ENCODE assay signal across 8 cellular contexts in the genomic region with DNA sequence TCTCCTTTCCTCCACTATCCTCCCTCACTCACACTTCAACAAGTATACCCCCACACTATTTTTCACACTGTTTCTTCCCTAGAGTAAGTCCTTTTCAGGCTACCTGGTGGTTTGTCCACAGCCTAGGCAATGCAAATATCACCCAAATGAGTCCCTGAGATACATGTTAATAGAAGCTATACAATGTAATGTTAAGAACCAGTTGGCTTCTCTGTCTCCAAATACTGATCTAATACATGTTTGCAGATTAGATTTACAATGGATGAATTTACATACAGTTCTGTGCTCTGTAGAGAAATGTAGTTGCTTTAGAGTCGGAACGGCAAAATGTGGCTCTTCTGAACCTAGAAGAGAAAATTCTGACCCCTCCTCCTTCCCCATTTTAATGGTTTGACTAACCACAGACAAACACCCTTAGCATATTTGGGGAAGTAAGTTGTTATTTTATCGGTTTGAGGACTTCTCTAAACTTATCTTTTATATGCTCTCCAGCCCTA.
DNase-seq lines count a peak whose midpoint lies in the region; ATAC-seq, FAIRE-seq and TF ChIP-seq lines count a peak whose summit lies in the region.

No MANE protein-coding gene starts in this region.

- H3K36me3 Mint-ChIP-seq in activated CD8-positive, alpha-beta memory T cell treated with anti-CD3 and anti-CD28 coated beads, Interleukin-2, amount 10 ng/mL, durations not matched to agents 7 days and 5 days, result peaks cover 17% of the 10 kb centered on the region

- H3K79me2 ChIP-seq in K562 (ENCODE audit: control insufficient read depth, insufficient read depth, low read length), result peaks cover 26% of the 10 kb centered on the region; the same call in 2 of the 3 replicates

- H3K4me3 Mint-ChIP-seq in activated CD8-positive, alpha-beta memory T cell treated with anti-CD3 and anti-CD28 coated beads, Interleukin-2, amount 10 ng/mL, durations not matched to agents 7 days and 5 days, result peak overlapping the region; percentile 76

- BruUV-seq in K562 (replicated peaks; lab: Mats Ljungman, UMichigan), result no TSS peak

- intact Hi-C loops in K562 (cut with micrococcal nuclease), result no loop called here
- intact Hi-C loops in stomach (cut with DNase I; ENCODE audit: low total_unique reads), result no loop called here
- intact Hi-C loops in lower leg skin (cut with DNase I; ENCODE audit: low total_unique reads), result no loop called here

- 0% methylated on average over 3 of the region's 3 CpGs for WGBS in K562 (ENCODE audit: insufficient coverage, low coverage, missing lambda C conversion rate)
- WGBS in stomach, 5 donors, result 61 to 76% (median 71%) methylated on average over 3 of the region's 3 CpGs
- WGBS in lower leg skin, 2 donors, result 65 to 83% methylated on average over 3 of the region's 3 CpGs

- no peak for DNase-seq in activated CD8-positive, alpha-beta memory T cell treated with anti-CD3 and anti-CD28 coated beads, Interleukin-2, amount 10 ng/mL, durations not matched to agents 7 days and 5 days
- no peak for DNase-seq in activated CD8-positive, alpha-beta memory T cell treated with anti-CD3 and anti-CD28 coated beads, Interleukin-2, amount 50 U/mL, for 48 hours
- DNase-seq in K562 (ENCODE audit: extremely low read depth in 1 of 4, low spot score in 3 of 4), result peak in 1 of 4 experiments; percentile 61
- DNase-seq in stomach, result no peak
- DNase-seq in GM03348 (ENCODE audit: low spot score), result no peak
- DNase-seq in lower leg skin (ENCODE audit: low spot score in 2 of 2), result no peak
- DNase-seq in NCI-H226, result no peak

- in situ Hi-C loops in K562 (cut with MboI), result no loop called here

- H3K9me3 ChIP-seq in K562 (replicated peaks; ENCODE audit: control insufficient read depth, insufficient read depth, low read depth, low read length) (no peaks in the 10 kb centered on the region), stomach (no peaks in the 10 kb centered on the region)

- peaks cover 65% of the 10 kb centered on the region for H3K4me1 Mint-ChIP-seq in activated CD8-positive, alpha-beta memory T cell treated with anti-CD3 and anti-CD28 coated beads, Interleukin-2, amount 10 ng/mL, durations not matched to agents 7 days and 5 days

- peak overlapping the region; percentile 84 for H3K27ac ChIP-seq in K562 (ENCODE audit: extremely low read depth, low read depth, low read length)
- H3K27ac ChIP-seq in stomach, result peak overlapping the region in 4 of 5 donors; percentile 72 to 83 (median 74)

- no peak for TF ChIP-seq POLR2A in K562 (conservative IDR thresholded peaks at IDR 0.05)
- no peak for TF ChIP-seq POLR2A in stomach (IDR thresholded peaks at IDR 0.05)
- TF ChIP-seq POLR2A in lower leg skin (IDR thresholded peaks at IDR 0.05), result no peak

- H3K4me3 ChIP-seq in K562, result peak overlapping the region; percentile 36
- H3K4me3 ChIP-seq in stomach, result peak overlapping the region in 3 of 4 donors; percentile 16 to 20 (median 16)
- no peak overlapping the region for H3K4me3 ChIP-seq in lower leg skin (ENCODE audit: low read depth, poor library complexity, severe bottlenecking)

- H3K4me2 ChIP-seq in K562 (ENCODE audit: insufficient read depth, low read length), result peak overlapping the region; percentile 85

- TF ChIP-seq CTCF in K562 (IDR thresholded peaks at IDR 0.05 in 2 of 3, conservative IDR thresholded peaks at IDR 0.05 in 1 of 3; ENCODE audit: insufficient read depth in 2 of 3, low read depth in 1 of 3, low read length in 3 of 3) (no peak), stomach (IDR thresholded peaks at IDR 0.05) (no peak), lower leg skin (IDR thresholded peaks at IDR 0.05) (no peak)

- H3K9me1 ChIP-seq in K562 (ENCODE audit: control insufficient read depth, insufficient read depth, low read length), result no peaks in the 10 kb centered on the region

- H4K20me1 ChIP-seq in K562 (replicated peaks; ENCODE audit: control insufficient read depth, insufficient read depth, low read length), result no peaks in the 10 kb centered on the region

- H3K9ac ChIP-seq in K562 (ENCODE audit: insufficient read depth in 1 of 2, low read depth in 2 of 2, low read length in 2 of 2), result peak overlapping the region; percentile 53 to 77

- CTCF ChIA-PET in activated CD8-positive, alpha-beta memory T cell treated with anti-CD3 and anti-CD28 coated beads, Interleukin-2, amount 10 ng/mL, durations not matched to agents 7 days and 5 days (lab: Charles Lee), result interaction anchor here (2.1 to 2.8 kb wide), 2 partner anchors 11 to 12 kb away, joined by 9 to 12 read pairs; no protein-coding TSS in a partner anchor
- CTCF ChIA-PET in K562 (lab: Yijun Ruan, JAX; ENCODE audit: low intra/inter-chr PET ratio), result no interaction called here

- peaks cover 8 to 20% of the 10 kb centered on the region in 2 experiments for H3K4me1 ChIP-seq in K562 (replicated peaks in 1 of 2; ENCODE audit: control insufficient read depth in 2 of 2, insufficient read depth in 2 of 2, low read length in 2 of 2)
- H3K4me1 ChIP-seq in stomach, result peaks cover 9 to 47% (median 33%) of the 10 kb centered on the region in 4 donors

- no peaks in the 10 kb centered on the region for H3K27me3 Mint-ChIP-seq in activated CD8-positive, alpha-beta memory T cell treated with anti-CD3 and anti-CD28 coated beads, Interleukin-2, amount 10 ng/mL, durations not matched to agents 7 days and 5 days

- TF ChIP-seq EP300 in K562 (IDR thresholded peaks at IDR 0.05; ENCODE audit: low read length), result peak; percentile 48; the same call in 1 of the 2 replicates
- TF ChIP-seq EP300 in stomach (IDR thresholded peaks at IDR 0.05), result no peak

- peaks cover 7% of the 10 kb centered on the region for H3K9me3 Mint-ChIP-seq in activated CD8-positive, alpha-beta memory T cell treated with anti-CD3 and anti-CD28 coated beads, Interleukin-2, amount 10 ng/mL, durations not matched to agents 7 days and 5 days (ENCODE audit: low read depth)

- H3K27me3 ChIP-seq in K562 (ENCODE audit: control insufficient read depth in 2 of 2, insufficient read depth in 2 of 2, low read length in 2 of 2) (no peaks in the 10 kb centered on the region), stomach (no peaks in the 10 kb centered on the region)

- FAIRE-seq in K562 (lab: Jason Lieb, UNC), result peak; percentile 76

- POLR2A ChIA-PET in K562 (lab: Yijun Ruan, JAX), result interaction anchor here (0.7 to 2.5 kb wide), 8 partner anchors 11 to 64 kb away, joined by 3 to 13 read pairs (median 4); a partner anchor contains a TSS

- peak overlapping the region; percentile 89 for H3K27ac Mint-ChIP-seq in activated CD8-positive, alpha-beta memory T cell treated with anti-CD3 and anti-CD28 coated beads, Interleukin-2, amount 10 ng/mL, durations not matched to agents 7 days and 5 days

- H3K36me3 ChIP-seq in K562 (ENCODE audit: control insufficient read depth, insufficient read depth, low read length) (no peaks in the 10 kb centered on the region), stomach (no peaks in the 10 kb centered on the region)

- H2AFZ ChIP-seq in K562 (ENCODE audit: low read depth, low read length), result peak overlapping the region; percentile 92

- no peak for TF ChIP-seq RAD21 in K562 (CRISPR knock-in tag; conservative IDR thresholded peaks at IDR 0.05 in 1 of 2, IDR thresholded peaks at IDR 0.05 in 1 of 2)

- ATAC-seq in activated CD8-positive, alpha-beta memory T cell treated with anti-CD3 and anti-CD28 coated beads, Interleukin-2, amount 10 ng/mL, durations not matched to agents 7 days and 5 days, result peak; percentile 31
- ATAC-seq in HG03571 (IDR thresholded peaks at IDR 0.05; ENCODE audit: unreplicated experiment) (peak; percentile 38), K562 (peak; percentile 68)

TF ChIP-seq in K562, 482 proteins besides CTCF, POLR2A, EP300 and RAD21 (continues in another document):
- TF ChIP-seq, protein P1, sequence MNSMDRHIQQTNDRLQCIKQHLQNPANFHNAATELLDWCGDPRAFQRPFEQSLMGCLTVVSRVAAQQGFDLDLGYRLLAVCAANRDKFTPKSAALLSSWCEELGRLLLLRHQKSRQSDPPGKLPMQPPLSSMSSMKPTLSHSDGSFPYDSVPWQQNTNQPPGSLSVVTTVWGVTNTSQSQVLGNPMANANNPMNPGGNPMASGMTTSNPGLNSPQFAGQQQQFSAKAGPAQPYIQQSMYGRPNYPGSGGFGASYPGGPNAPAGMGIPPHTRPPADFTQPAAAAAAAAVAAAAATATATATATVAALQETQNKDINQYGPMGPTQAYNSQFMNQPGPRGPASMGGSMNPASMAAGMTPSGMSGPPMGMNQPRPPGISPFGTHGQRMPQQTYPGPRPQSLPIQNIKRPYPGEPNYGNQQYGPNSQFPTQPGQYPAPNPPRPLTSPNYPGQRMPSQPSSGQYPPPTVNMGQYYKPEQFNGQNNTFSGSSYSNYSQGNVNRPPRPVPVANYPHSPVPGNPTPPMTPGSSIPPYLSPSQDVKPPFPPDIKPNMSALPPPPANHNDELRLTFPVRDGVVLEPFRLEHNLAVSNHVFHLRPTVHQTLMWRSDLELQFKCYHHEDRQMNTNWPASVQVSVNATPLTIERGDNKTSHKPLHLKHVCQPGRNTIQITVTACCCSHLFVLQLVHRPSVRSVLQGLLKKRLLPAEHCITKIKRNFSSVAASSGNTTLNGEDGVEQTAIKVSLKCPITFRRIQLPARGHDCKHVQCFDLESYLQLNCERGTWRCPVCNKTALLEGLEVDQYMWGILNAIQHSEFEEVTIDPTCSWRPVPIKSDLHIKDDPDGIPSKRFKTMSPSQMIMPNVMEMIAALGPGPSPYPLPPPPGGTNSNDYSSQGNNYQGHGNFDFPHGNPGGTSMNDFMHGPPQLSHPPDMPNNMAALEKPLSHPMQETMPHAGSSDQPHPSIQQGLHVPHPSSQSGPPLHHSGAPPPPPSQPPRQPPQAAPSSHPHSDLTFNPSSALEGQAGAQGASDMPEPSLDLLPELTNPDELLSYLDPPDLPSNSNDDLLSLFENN (IDR thresholded peaks at IDR 0.05; ENCODE audit: low read depth in 2 of 2, low read length in 2 of 2), result no peak
- TF ChIP-seq GABPA (tag; conservative IDR thresholded peaks at IDR 0.05; ENCODE audit: low read depth), result no peak
- no peak for TF ChIP-seq ZNF583 (CRISPR knock-in tag; IDR thresholded peaks at IDR 0.05)
- no peak for TF ChIP-seq ZNF764 (CRISPR knock-in tag; IDR thresholded peaks at IDR 0.05; ENCODE audit: low read depth)
